ENCODE assay signal across 1 cellular context in the genomic region with DNA sequence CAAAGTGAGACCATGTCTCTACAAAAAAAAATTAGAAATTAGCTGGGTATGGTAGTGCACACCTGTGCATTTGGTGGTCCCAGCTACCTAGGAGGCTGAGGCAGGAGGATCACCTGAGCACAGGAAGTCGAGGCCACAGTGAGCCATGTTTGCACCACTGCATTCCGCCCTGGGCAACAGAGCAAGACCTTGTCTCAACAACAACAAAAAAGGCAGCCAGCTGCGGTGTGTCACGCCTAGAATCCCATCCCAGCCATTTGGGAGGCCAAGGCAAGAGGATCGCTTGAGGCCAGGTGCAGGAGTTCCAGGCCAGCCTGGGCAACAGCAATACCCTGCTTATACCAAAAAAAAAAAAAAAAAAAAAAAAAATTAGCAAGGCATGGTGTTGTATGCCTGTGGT.
TF ChIP-seq lines count a peak whose summit lies in the region.

No MANE protein-coding gene starts in this region.

TF ChIP-seq in K562, 482 proteins besides CTCF, POLR2A, EP300 and RAD21:
- TF ChIP-seq CBX1 (IDR thresholded peaks at IDR 0.05; ENCODE audit: low read depth), result no peak
- no peak for TF ChIP-seq SAP30 (IDR thresholded peaks at IDR 0.05; ENCODE audit: borderline replicate concordance, insufficient read depth, low read depth, low read length, poor library complexity, severe bottlenecking)
- TF ChIP-seq POLR3A (IDR thresholded peaks at IDR 0.05; ENCODE audit: borderline replicate concordance, extremely low read depth, insufficient read depth, insufficient read length), result no peak
- TF ChIP-seq, protein P1, sequence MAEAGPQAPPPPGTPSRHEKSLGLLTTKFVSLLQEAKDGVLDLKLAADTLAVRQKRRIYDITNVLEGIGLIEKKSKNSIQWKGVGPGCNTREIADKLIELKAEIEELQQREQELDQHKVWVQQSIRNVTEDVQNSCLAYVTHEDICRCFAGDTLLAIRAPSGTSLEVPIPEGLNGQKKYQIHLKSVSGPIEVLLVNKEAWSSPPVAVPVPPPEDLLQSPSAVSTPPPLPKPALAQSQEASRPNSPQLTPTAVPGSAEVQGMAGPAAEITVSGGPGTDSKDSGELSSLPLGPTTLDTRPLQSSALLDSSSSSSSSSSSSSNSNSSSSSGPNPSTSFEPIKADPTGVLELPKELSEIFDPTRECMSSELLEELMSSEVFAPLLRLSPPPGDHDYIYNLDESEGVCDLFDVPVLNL (CRISPR knock-in tag; IDR thresholded peaks at IDR 0.05; ENCODE audit: low read depth), result no peak
- no peak for TF ChIP-seq FUS (optimal IDR thresholded peaks at IDR 0.05; ENCODE audit: low read depth, low read length)
- TF ChIP-seq PKNOX1 (IDR thresholded peaks at IDR 0.05), result no peak
- no peak for TF ChIP-seq ZNF764 (CRISPR knock-in tag; IDR thresholded peaks at IDR 0.05; ENCODE audit: low read depth)
- TF ChIP-seq, protein P2, sequence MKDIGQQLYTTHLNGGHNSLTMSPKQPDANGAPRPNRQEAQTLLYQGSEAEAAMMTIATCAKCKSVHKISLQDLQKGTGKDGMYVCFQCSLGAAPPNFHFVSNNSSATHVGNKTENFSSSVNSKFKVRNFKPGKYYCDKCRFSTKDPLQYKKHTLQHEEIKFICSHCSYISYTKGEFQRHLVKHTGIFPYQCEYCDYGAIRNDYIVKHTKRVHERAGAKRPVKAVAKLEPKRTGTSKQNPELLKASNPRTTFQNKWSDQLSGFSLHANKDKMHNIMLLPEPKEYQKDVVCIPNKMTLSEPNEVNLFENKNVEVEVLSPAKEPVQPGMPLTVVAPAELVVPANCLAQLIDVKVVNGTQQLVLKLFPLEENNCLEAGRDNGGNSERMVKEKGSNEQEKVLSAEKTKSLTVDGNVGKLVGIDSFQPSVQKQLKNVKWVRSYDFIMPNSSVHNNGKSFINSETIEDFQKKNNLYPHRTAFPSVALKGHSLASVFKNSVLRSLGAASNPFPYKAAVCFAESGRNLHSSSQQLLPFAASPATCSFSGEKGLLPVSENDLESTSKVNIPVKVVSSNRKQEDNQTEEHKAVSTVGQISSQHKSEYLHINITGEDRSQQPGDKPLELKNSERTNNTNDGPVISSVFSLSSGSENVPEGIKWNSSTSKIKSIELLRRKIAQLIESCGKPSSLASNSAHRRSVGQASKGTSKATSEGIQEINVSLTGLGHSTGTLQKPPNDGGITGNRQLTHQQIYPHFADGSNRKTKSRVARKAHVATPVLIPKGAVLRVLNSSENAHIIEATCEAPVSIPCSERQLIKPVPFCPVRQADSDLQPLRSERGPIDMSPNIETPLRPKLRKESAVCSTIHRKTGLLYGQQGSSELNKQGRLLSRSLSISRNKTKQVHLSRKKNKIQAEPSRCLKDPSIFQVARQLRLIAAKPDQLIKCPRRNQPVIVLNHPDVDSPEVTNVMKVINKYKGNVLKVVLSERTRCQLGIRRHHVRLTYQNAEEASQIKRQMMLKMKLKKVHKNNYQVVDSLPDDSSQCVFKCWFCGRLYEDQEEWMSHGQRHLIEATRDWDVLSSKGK (CRISPR knock-in tag; IDR thresholded peaks at IDR 0.05), result no peak
- no peak for TF ChIP-seq RCOR1 (IDR thresholded peaks at IDR 0.05; ENCODE audit: borderline replicate concordance in 1 of 2, low read depth in 2 of 2, low read length in 2 of 2)
- TF ChIP-seq E2F3 (CRISPR knock-in tag; IDR thresholded peaks at IDR 0.05), result no peak
- no peak for TF ChIP-seq ZFP1 (CRISPR knock-in tag; IDR thresholded peaks at IDR 0.05)
- TF ChIP-seq ZNF551 (CRISPR knock-in tag; IDR thresholded peaks at IDR 0.05), result no peak
- TF ChIP-seq NFATC3 (IDR thresholded peaks at IDR 0.05), result no peak
- TF ChIP-seq LARP7 (IDR thresholded peaks at IDR 0.05), result no peak
- no peak for TF ChIP-seq ZNF124 (CRISPR knock-in tag; IDR thresholded peaks at IDR 0.05)
- TF ChIP-seq CCAR2 (IDR thresholded peaks at IDR 0.05; ENCODE audit: low read depth, low read length), result no peak
- no peak for TF ChIP-seq ZNF354B (CRISPR knock-in tag; IDR thresholded peaks at IDR 0.05)
- no peak for TF ChIP-seq MCM5 (IDR thresholded peaks at IDR 0.05; ENCODE audit: low read depth)
